Comparison of ENCODE assay signal across 14 cellular contexts in genomic region chr3:41247055-41247454, GRCh38.
"Had no signal": no experiment of that assay in that cellular context is flagged by ENCODE, and none has a peak within 500 bp of the region (broad histone marks: within the 10 kb centered on the region; RNA-seq: fewer than 3 reads in every experiment).

No MANE protein-coding gene starts in this region.

- DNase-seq: activated CD4-positive, alpha-beta T cell treated with anti-CD3 and anti-CD28 coated beads, Interleukin-2, amount 50 U/mL, for 48 hours; activated naive CD4-positive, alpha-beta T cell treated with Interleukin-2 at 50 U/mL for 16 hours; activated naive CD8-positive, alpha-beta T cell treated with anti-CD3 and anti-CD28 coated beads, Interleukin-2, amount 50 U/mL, for 24 hours; naive thymus-derived CD4-positive, alpha-beta T cell; retina; small intestine; stimulated activated naive CD8-positive, alpha-beta T cell treated with anti-CD3 and anti-CD28 coated beads, Interleukin-15, Interleukin-2, amounts not matched to agents 100 U/mL and 50 U/mL, for 24 hours; T-helper 1 cell; T1000 had no signal

- H3K4me3 Mint-ChIP-seq: activated naive CD8-positive, alpha-beta T cell treated with anti-CD3 and anti-CD28 coated beads, Interleukin-2, amount 50 U/mL, for 24 hours; activated T-helper 17 cell treated with anti-CD3 and anti-CD28 coated beads, Interleukin-2, amount 50 U/mL, for 72 hours; naive thymus-derived CD4-positive, alpha-beta T cell had no signal

- H3K27me3 Mint-ChIP-seq: activated naive CD8-positive, alpha-beta T cell treated with anti-CD3 and anti-CD28 coated beads, Interleukin-2, amount 50 U/mL, for 24 hours; activated T-helper 17 cell treated with anti-CD3 and anti-CD28 coated beads, Interleukin-2, amount 50 U/mL, for 72 hours had no signal

- H3K27me3 ChIP-seq: ascending aorta, esophagus muscularis mucosa, upper lobe of left lung had no signal

- H3K27ac Mint-ChIP-seq: activated naive CD8-positive, alpha-beta T cell treated with anti-CD3 and anti-CD28 coated beads, Interleukin-2, amount 50 U/mL, for 24 hours; activated T-helper 17 cell treated with anti-CD3 and anti-CD28 coated beads, Interleukin-2, amount 50 U/mL, for 72 hours; naive thymus-derived CD4-positive, alpha-beta T cell had no signal

- H3K4me1 ChIP-seq: ascending aorta, upper lobe of left lung had no signal

- H3K4me3 ChIP-seq: ascending aorta, esophagus muscularis mucosa, lung, upper lobe of left lung had no signal

- H3K9me3 ChIP-seq: ascending aorta, esophagus muscularis mucosa, upper lobe of left lung had no signal

- H3K4me1 Mint-ChIP-seq: activated naive CD8-positive, alpha-beta T cell treated with anti-CD3 and anti-CD28 coated beads, Interleukin-2, amount 50 U/mL, for 24 hours; activated T-helper 17 cell treated with anti-CD3 and anti-CD28 coated beads, Interleukin-2, amount 50 U/mL, for 72 hours; naive thymus-derived CD4-positive, alpha-beta T cell had no signal

- ATAC-seq: activated naive CD8-positive, alpha-beta T cell treated with anti-CD3 and anti-CD28 coated beads, Interleukin-2, amount 50 U/mL, for 24 hours; activated T-helper 17 cell treated with anti-CD3 and anti-CD28 coated beads, Interleukin-2, amount 50 U/mL, for 72 hours; naive thymus-derived CD4-positive, alpha-beta T cell; stimulated activated naive CD8-positive, alpha-beta T cell treated with anti-CD3 and anti-CD28 coated beads, Interleukin-15, Interleukin-2, amounts not matched to agents 100 U/mL and 50 U/mL, for 24 hours had no signal

- H3K9me3 Mint-ChIP-seq: activated naive CD8-positive, alpha-beta T cell treated with anti-CD3 and anti-CD28 coated beads, Interleukin-2, amount 50 U/mL, for 24 hours; activated T-helper 17 cell treated with anti-CD3 and anti-CD28 coated beads, Interleukin-2, amount 50 U/mL, for 72 hours had no signal

- H3K27ac ChIP-seq: esophagus muscularis mucosa, upper lobe of left lung had no signal
